Comparison of ENCODE assay signal across 30 cellular contexts in the genomic region with DNA sequence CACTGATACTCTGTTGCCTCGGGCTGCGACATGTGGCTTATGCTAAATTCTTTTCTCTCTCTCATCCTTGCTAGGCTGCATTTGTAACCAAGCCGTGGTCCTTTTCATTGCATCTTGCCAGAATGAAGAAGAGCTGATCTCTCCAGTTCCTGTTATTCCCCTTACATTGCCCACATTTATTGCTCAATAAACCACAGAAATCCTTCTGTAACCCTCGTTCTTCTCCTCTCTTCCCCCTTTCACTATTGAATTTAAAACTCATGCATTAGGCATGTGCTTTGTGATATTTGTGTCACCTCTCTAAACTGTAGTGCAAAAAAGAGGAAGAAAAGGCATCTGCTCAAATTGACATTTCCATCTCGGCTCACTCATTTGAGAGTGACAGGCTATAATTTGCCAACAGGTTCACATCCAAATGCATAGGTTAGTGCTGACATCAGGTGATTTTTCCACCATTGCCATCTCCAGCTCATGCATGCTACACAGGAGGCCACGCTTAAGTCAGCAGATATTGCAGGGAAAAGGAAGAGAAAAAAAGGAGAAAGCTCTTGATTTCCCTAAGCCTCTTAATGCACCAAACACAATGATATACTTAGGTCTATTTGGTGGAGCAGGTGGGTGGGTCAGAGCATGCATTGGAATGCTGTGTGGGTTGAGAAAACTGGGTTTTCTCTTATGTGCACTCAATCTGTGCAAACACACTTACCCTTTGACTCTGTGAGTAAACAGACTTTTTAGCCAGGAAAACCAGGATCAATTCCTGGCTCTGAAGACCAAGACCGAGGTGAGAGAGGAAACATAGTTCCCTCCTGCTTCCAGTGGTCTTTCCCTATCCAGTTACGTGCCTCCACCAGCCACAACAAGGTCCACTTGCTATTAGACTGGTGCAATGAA.
DNase-seq lines count a peak whose midpoint lies in the region; ATAC-seq, FAIRE-seq and TF ChIP-seq lines count a peak whose summit lies in the region.
"Had no signal": no experiment of that assay in that cellular context is flagged by ENCODE, and none has a peak within 500 bp of the region (broad histone marks: within the 10 kb centered on the region; RNA-seq: fewer than 3 reads in every experiment).

No MANE protein-coding gene starts in this region.

- ATAC-seq in HG03159 (IDR thresholded peaks at IDR 0.05; ENCODE audit: unreplicated experiment): no peak
- ATAC-seq: esophagus mucosa; foreskin keratinocyte; left cardiac atrium; stimulated activated naive B cell treated with anti-CD40 and anti-IgM and Interleukin-4, amounts not matched to agents 10 μg/mL and 1 μg/mL and 100 μg/mL, for 72 hours had no signal

- H3K4me3 Mint-ChIP-seq in progenitor cell of endocrine pancreas (ENCODE audit: low read depth): no peak overlapping the region
- H3K4me3 Mint-ChIP-seq: activated naive CD8-positive, alpha-beta T cell treated with anti-CD3 and anti-CD28 coated beads, Interleukin-2, amount 10 ng/mL, durations not matched to agents 7 days and 5 days; CD14-positive monocyte; endodermal cell; memory B cell; neural crest cell; stimulated activated naive B cell treated with anti-CD40 and anti-IgM and Interleukin-4, amounts not matched to agents 10 μg/mL and 1 μg/mL and 100 μg/mL, for 72 hours had no signal

- DNase-seq in KG1 (lab: John Stamatoyannopoulos, UW) (peak; percentile 5), NOMO-1 (lab: John Stamatoyannopoulos, UW; ENCODE audit: unreplicated experiment in 2 of 2) (peak; percentile 29 to 79), cerebellar cortex (ENCODE audit: low spot score) (peak; percentile 1), progenitor cell of endocrine pancreas (ENCODE audit: low spot score, unreplicated experiment) (no peak), NCI-H510A (lab: John Stamatoyannopoulos, UW) (no peak), T-helper 9 cell (no peak), GM19239 (ENCODE audit: insufficient read length, low spot score) (no peak)
- DNase-seq: activated CD4-positive, alpha-beta T cell treated with anti-CD3 and anti-CD28 coated beads for 4 hours; activated effector memory CD4-positive, alpha-beta T cell treated with anti-CD3 and anti-CD28 coated beads, Interleukin-2, amount 50 U/mL, for 16 hours; activated naive CD8-positive, alpha-beta T cell treated with anti-CD3 and anti-CD28 coated beads, Interleukin-2, amount 10 ng/mL, durations not matched to agents 7 days and 5 days; DMS79 treated with DMSO at 0.1 percent for 48 hours; endodermal cell; foreskin keratinocyte; Karpas-422; left cardiac atrium; NCI-H1105; NCI-H2029 treated with DMSO at 0.1 percent for 48 hours; NCI-H226; NCI-H774; posterior cingulate gyrus; stimulated activated CD4-positive, alpha-beta T cell treated with anti-CD3 and anti-CD28 coated beads, Interleukin-4, amount 100 ng/mL, for 4 hours; stimulated activated naive B cell treated with anti-CD40 and anti-IgM and Interleukin-4, amounts not matched to agents 10 μg/mL and 1 μg/mL and 100 μg/mL, for 72 hours had no signal

- H3K4me1 Mint-ChIP-seq in progenitor cell of endocrine pancreas (ENCODE audit: low read depth): peaks cover 39% of the 10 kb centered on the region
- H3K4me1 Mint-ChIP-seq: activated naive CD8-positive, alpha-beta T cell treated with anti-CD3 and anti-CD28 coated beads, Interleukin-2, amount 10 ng/mL, durations not matched to agents 7 days and 5 days; memory B cell had no signal

- no peaks in the 10 kb centered on the region for H3K36me3 Mint-ChIP-seq in progenitor cell of endocrine pancreas (ENCODE audit: insufficient read depth)
- H3K36me3 Mint-ChIP-seq: activated naive CD8-positive, alpha-beta T cell treated with anti-CD3 and anti-CD28 coated beads, Interleukin-2, amount 10 ng/mL, durations not matched to agents 7 days and 5 days; CD14-positive monocyte; memory B cell; stimulated activated naive B cell treated with anti-CD40 and anti-IgM and Interleukin-4, amounts not matched to agents 10 μg/mL and 1 μg/mL and 100 μg/mL, for 72 hours had no signal

- no peaks in the 10 kb centered on the region for H3K9me3 Mint-ChIP-seq in progenitor cell of endocrine pancreas (ENCODE audit: low read depth)
- H3K9me3 Mint-ChIP-seq: activated naive CD8-positive, alpha-beta T cell treated with anti-CD3 and anti-CD28 coated beads, Interleukin-2, amount 10 ng/mL, durations not matched to agents 7 days and 5 days; neural crest cell had no signal

- no peaks in the 10 kb centered on the region for H3K27me3 Mint-ChIP-seq in progenitor cell of endocrine pancreas
- H3K27me3 Mint-ChIP-seq: memory B cell; stimulated activated naive B cell treated with anti-CD40 and anti-IgM and Interleukin-4, amounts not matched to agents 10 μg/mL and 1 μg/mL and 100 μg/mL, for 72 hours had no signal

- FAIRE-seq in GM19239 (lab: Jason Lieb, UNC): no peak
- FAIRE-seq: astrocyte, GM18507, RCC 7860 had no signal

- TF ChIP-seq CTCF in progenitor cell of endocrine pancreas (IDR thresholded peaks at IDR 0.05; ENCODE audit: unreplicated experiment): no peak

- H3K27ac Mint-ChIP-seq in progenitor cell of endocrine pancreas: peak overlapping the region; percentile 29
- H3K27ac Mint-ChIP-seq: activated naive CD8-positive, alpha-beta T cell treated with anti-CD3 and anti-CD28 coated beads, Interleukin-2, amount 10 ng/mL, durations not matched to agents 7 days and 5 days; CD14-positive monocyte; endodermal cell; memory B cell; stimulated activated naive B cell treated with anti-CD40 and anti-IgM and Interleukin-4, amounts not matched to agents 10 μg/mL and 1 μg/mL and 100 μg/mL, for 72 hours had no signal

Comparison
In these comparisons a context has a peak if more than half of its experiments do, and no peak if none do; other contexts are left out.
1. DNase-seq: peak in KG1 (single experiment), NOMO-1 (2 of 2) and cerebellar cortex (single experiment); none in progenitor cell of endocrine pancreas (single experiment), NCI-H510A (single experiment), T-helper 9 cell (single experiment) and GM19239 (single experiment).